In genomic region chr9:19935422-19935821, GRCh38 we compare ENCODE assay signal across 14 cellular contexts.
"Had no signal": no experiment of that assay in that cellular context is flagged by ENCODE, and none has a peak within 500 bp of the region (broad histone marks: within the 10 kb centered on the region; RNA-seq: fewer than 3 reads in every experiment).

No MANE protein-coding gene starts in this region.

- H3K27me3 ChIP-seq: gastrocnemius medialis, heart left ventricle, tibial artery, uterus had no signal

- H3K4me1 ChIP-seq: uterus had no signal

- H3K36me3 ChIP-seq: gastrocnemius medialis, heart left ventricle, tibial artery, uterus had no signal

- H3K36me3 Mint-ChIP-seq: stimulated activated naive B cell treated with anti-CD40 and anti-IgM and Interleukin-4, amounts not matched to agents 10 μg/mL and 1 μg/mL and 100 μg/mL, for 72 hours had no signal

- ATAC-seq: stimulated activated naive B cell treated with anti-CD40 and anti-IgM and Interleukin-4, amounts not matched to agents 10 μg/mL and 1 μg/mL and 100 μg/mL, for 72 hours had no signal

- H3K27ac Mint-ChIP-seq: stimulated activated naive B cell treated with anti-CD40 and anti-IgM and Interleukin-4, amounts not matched to agents 10 μg/mL and 1 μg/mL and 100 μg/mL, for 72 hours had no signal

- H3K9me3 Mint-ChIP-seq: stimulated activated naive B cell treated with anti-CD40 and anti-IgM and Interleukin-4, amounts not matched to agents 10 μg/mL and 1 μg/mL and 100 μg/mL, for 72 hours had no signal

- DNase-seq: activated CD4-positive, alpha-beta T cell treated with anti-CD3 and anti-CD28 coated beads, Interleukin-2, amount 50 U/mL, for 48 hours; activated CD4-positive, CD25-positive, alpha-beta regulatory T cell treated with anti-CD3 and anti-CD28 coated beads, Interleukin-2, amount 50 U/mL, for 72 hours; activated effector memory CD4-positive, alpha-beta T cell treated with Interleukin-2 at 50 U/mL for 16 hours; activated naive CD4-positive, alpha-beta T cell treated with anti-CD3 and anti-CD28 coated beads, Interleukin-2, amount 50 U/mL, for 16 hours; activated T-cell treated with anti-CD3 and anti-CD28 coated beads, Interleukin-2, amount 50 U/mL, for 1 hour; gastrocnemius medialis; heart left ventricle; left cardiac atrium; stimulated activated CD4-positive, alpha-beta T cell treated with anti-CD3 and anti-CD28 coated beads, Interleukin-15, amount 100 ng/mL, for 24 hours; stimulated activated CD4-positive, alpha-beta T cell treated with anti-CD3 and anti-CD28 coated beads, Interleukin-4, amount 100 ng/mL, for 1 hour; stimulated activated naive B cell treated with anti-CD40 and anti-IgM and Interleukin-4, amounts not matched to agents 10 μg/mL and 1 μg/mL and 100 μg/mL, for 72 hours; T-helper 9 cell; tibial artery; uterus had no signal

- H3K9me3 ChIP-seq: gastrocnemius medialis, heart left ventricle, tibial artery, uterus had no signal

- H3K27ac ChIP-seq: gastrocnemius medialis, tibial artery, uterus had no signal
